Comparison of ENCODE assay signal across 21 cellular contexts in the genomic region with DNA sequence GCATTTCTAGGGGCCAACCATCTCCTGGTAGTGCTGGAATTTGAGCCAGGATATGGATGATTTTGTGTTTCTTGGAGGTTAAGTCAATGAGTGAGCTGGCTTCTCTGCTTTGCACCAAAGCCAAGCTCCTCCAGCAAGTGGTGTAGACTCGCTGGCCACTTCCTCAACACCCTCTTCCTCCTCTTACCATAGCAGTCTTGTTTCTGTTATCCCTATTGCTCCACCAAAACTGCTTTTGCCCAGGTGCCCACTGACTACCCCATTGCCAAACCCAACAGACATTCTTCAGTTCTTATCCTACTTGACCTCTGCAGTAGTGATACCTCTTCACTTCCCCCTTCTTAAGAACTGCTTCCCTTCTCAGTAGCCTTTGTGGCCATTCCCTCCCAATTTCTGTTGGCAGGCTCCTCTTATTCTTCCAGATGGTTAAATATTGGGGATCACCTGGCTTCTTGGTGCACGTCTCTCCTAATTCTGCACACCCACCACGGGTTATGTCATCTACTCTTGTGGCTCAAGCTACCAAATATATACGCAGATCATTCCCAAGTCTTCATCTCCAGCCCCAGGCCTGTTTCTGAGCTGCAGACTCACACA. TPM values are rescaled to one million over a fixed set of nuclear protein-coding genes. Genes with fewer than 3 reads are reported as not detected.
A peak's percentile ranks its signal among the peaks of the same experiment; 100 is the strongest.
DNase-seq lines count a peak whose midpoint lies in the region; ATAC-seq and TF ChIP-seq lines count a peak whose summit lies in the region.
"Had no signal": no experiment of that assay in that cellular context is flagged by ENCODE, and none has a peak within 500 bp of the region (broad histone marks: within the 10 kb centered on the region; RNA-seq: fewer than 3 reads in every experiment).

No MANE protein-coding gene starts in this region.

- no peaks in the 10 kb centered on the region for H3K4me1 Mint-ChIP-seq in stimulated activated naive B cell treated with anti-CD40 and anti-IgM and Interleukin-4, amounts not matched to agents 10 μg/mL and 1 μg/mL and 100 μg/mL, for 72 hours

- no peaks in the 10 kb centered on the region for H3K9me3 Mint-ChIP-seq in stimulated activated naive B cell treated with anti-CD40 and anti-IgM and Interleukin-4, amounts not matched to agents 10 μg/mL and 1 μg/mL and 100 μg/mL, for 72 hours
- H3K9me3 Mint-ChIP-seq: T-helper 1 cell treated with Interleukin-12 subunit alpha and Interleukin-12 subunit beta and Interleukin-4 antibody, amounts not matched to agents 30 μg/mL and 1 μg/mL, for 36 hours had no signal

- TF ChIP-seq POLR2A in NB4 (IDR thresholded peaks at IDR 0.05; ENCODE audit: extremely low read depth, insufficient read length) = no peak

- no peak overlapping the region for H3K4me3 Mint-ChIP-seq in stimulated activated naive B cell treated with anti-CD40 and anti-IgM and Interleukin-4, amounts not matched to agents 10 μg/mL and 1 μg/mL and 100 μg/mL, for 72 hours
- H3K4me3 Mint-ChIP-seq: T-helper 1 cell treated with Interleukin-12 subunit alpha and Interleukin-12 subunit beta and Interleukin-4 antibody, amounts not matched to agents 30 μg/mL and 1 μg/mL, for 36 hours had no signal

- DNase-seq in HT1080 (ENCODE audit: low read depth) (peak; percentile 12), NB4 (ENCODE audit: low read depth) (peak; percentile 92), SKM-1 treated with dmso at 0.1 percent for 144 hours (lab: John Stamatoyannopoulos, UW; ENCODE audit: unreplicated experiment) (peak; percentile 92), NCI-H146 (lab: John Stamatoyannopoulos, UW) (no peak), foreskin keratinocyte (no peak)
- DNase-seq in stimulated activated naive B cell treated with anti-CD40 and anti-IgM and Interleukin-4, amounts not matched to agents 10 μg/mL and 1 μg/mL and 100 μg/mL, for 72 hours = no peak
- DNase-seq in stimulated activated CD4-positive, alpha-beta T cell treated with anti-CD3 and anti-CD28 coated beads, Interleukin-4, amount 100 ng/mL, for 4 hours = no peak
- DNase-seq: ACHN, DMS79, GM23248, HCEC 1CT, NCI-H1048, NCI-H1436 treated with DMSO at 0.1 percent for 48 hours, NCI-H2029 treated with DMSO at 0.1 percent for 48 hours, NCI-H2171, NCI-H526, OCI-M1, Right ventricle myocardium superior, SK-N-SH had no signal

- ATAC-seq in stimulated activated naive B cell treated with anti-CD40 and anti-IgM and Interleukin-4, amounts not matched to agents 10 μg/mL and 1 μg/mL and 100 μg/mL, for 72 hours (replicated peaks) = peak; percentile 39 to 45
- ATAC-seq in foreskin keratinocyte = no peak

- H3K27ac ChIP-seq in foreskin keratinocyte = no peak overlapping the region
- H3K27ac ChIP-seq: C4-2B, GM23248 had no signal

- H3K36me3 Mint-ChIP-seq in stimulated activated naive B cell treated with anti-CD40 and anti-IgM and Interleukin-4, amounts not matched to agents 10 μg/mL and 1 μg/mL and 100 μg/mL, for 72 hours = no peaks in the 10 kb centered on the region

- H3K4me1 ChIP-seq in foreskin keratinocyte = peaks cover 22% of the 10 kb centered on the region

- H3K27ac Mint-ChIP-seq in stimulated activated naive B cell treated with anti-CD40 and anti-IgM and Interleukin-4, amounts not matched to agents 10 μg/mL and 1 μg/mL and 100 μg/mL, for 72 hours = no peak overlapping the region
- H3K27ac Mint-ChIP-seq: T-helper 1 cell treated with Interleukin-12 subunit alpha and Interleukin-12 subunit beta and Interleukin-4 antibody, amounts not matched to agents 30 μg/mL and 1 μg/mL, for 36 hours had no signal

- TF ChIP-seq CTCF in NB4 (IDR thresholded peaks at IDR 0.05; ENCODE audit: low read depth, low read length) = no peak
- no peak for TF ChIP-seq CTCF in foreskin keratinocyte (conservative IDR thresholded peaks at IDR 0.05)

- H3K27me3 Mint-ChIP-seq in stimulated activated naive B cell treated with anti-CD40 and anti-IgM and Interleukin-4, amounts not matched to agents 10 μg/mL and 1 μg/mL and 100 μg/mL, for 72 hours = no peaks in the 10 kb centered on the region

- no peak overlapping the region for H3K4me3 ChIP-seq in NB4 (ENCODE audit: low read depth, low read length)
- H3K4me3 ChIP-seq: GM23248 had no signal

- no peaks in the 10 kb centered on the region for H3K27me3 ChIP-seq in foreskin keratinocyte

RNA-seq across cellular contexts. Expression of gene PRG2, which starts 7.0 kb away (rescaled TPM):
- total RNA-seq in HT1080 (2014; rRNA removed; shearing (Covaris generic)) = not detected in 2 replicates
- 0.07 TPM in 1 of 2 replicates, not detected in the other for polyA plus RNA-seq in HT1080 (2015; cell fraction: cytosol; rRNA removed)
- polyA plus RNA-seq in HT1080 (2015; cell fraction: nucleus; rRNA removed) = not detected in 2 replicates
- 0.17 TPM in 1 of 2 replicates, not detected in the other for total RNA-seq in foreskin keratinocyte
- not detected in 2 replicates for polyA plus RNA-seq in foreskin keratinocyte
- total RNA-seq: Right ventricle myocardium superior had no signal
- polyA plus RNA-seq: SK-N-SH had no signal

RNA-seq across cellular contexts. Expression of gene PRG3, which starts 16.5 kb away (rescaled TPM):
- total RNA-seq in HT1080 (2014; rRNA removed; shearing (Covaris generic)) = not detected in 2 replicates
- not detected in 2 replicates for polyA plus RNA-seq in HT1080 (2015; cell fraction: cytosol; rRNA removed)
- polyA plus RNA-seq in HT1080 (2015; cell fraction: nucleus; rRNA removed) = not detected in 2 replicates
- not detected in 2 replicates for total RNA-seq in foreskin keratinocyte
- not detected in 2 replicates for polyA plus RNA-seq in foreskin keratinocyte
- total RNA-seq: GM23248, Right ventricle myocardium superior had no signal
- polyA plus RNA-seq: GM23248, SK-N-SH had no signal

RNA-seq across cellular contexts. Expression of gene SLC43A3, which starts 29.4 kb away (rescaled TPM):
- 81.0 and 87.2 TPM in 2 replicates for total RNA-seq in HT1080 (2014; rRNA removed; shearing (Covaris generic))
- polyA plus RNA-seq in HT1080 (2015; cell fraction: cytosol; rRNA removed) = 39.4 and 58.6 TPM in 2 replicates
- polyA plus RNA-seq in HT1080 (2015; cell fraction: nucleus; rRNA removed) = 80.0 and 114 TPM in 2 replicates
- total RNA-seq in foreskin keratinocyte = 69.9 and 95.3 TPM in 2 replicates
- 41.7 and 72.0 TPM in 2 replicates for polyA plus RNA-seq in foreskin keratinocyte

RNA-seq across cellular contexts. Expression of gene P2RX3, which starts 59.3 kb away (rescaled TPM):
- not detected in 2 replicates for total RNA-seq in HT1080 (2014; rRNA removed; shearing (Covaris generic))
- polyA plus RNA-seq in HT1080 (2015; cell fraction: cytosol; rRNA removed) = not detected in 2 replicates
- not detected in 2 replicates for polyA plus RNA-seq in HT1080 (2015; cell fraction: nucleus; rRNA removed)
- not detected in 2 replicates for total RNA-seq in foreskin keratinocyte
- not detected in 2 replicates for polyA plus RNA-seq in foreskin keratinocyte
- total RNA-seq: GM23248 had no signal
- polyA plus RNA-seq: SK-N-SH had no signal

Comparison
In these comparisons a context has a peak if more than half of its experiments do, and no peak if none do; other contexts are left out.
1. DNase-seq: peak in HT1080 (single experiment), NB4 (single experiment) and SKM-1 treated with dmso at 0.1 percent for 144 hours (single experiment); none in stimulated activated naive B cell treated with anti-CD40 and anti-IgM and Interleukin-4, amounts not matched to agents 10 μg/mL and 1 μg/mL and 100 μg/mL, for 72 hours (single experiment), NCI-H146 (single experiment), stimulated activated CD4-positive, alpha-beta T cell treated with anti-CD3 and anti-CD28 coated beads, Interleukin-4, amount 100 ng/mL, for 4 hours (0 of 2) and foreskin keratinocyte (0 of 2).